30 cellular contexts compared by ENCODE assay signal in the genomic region with DNA sequence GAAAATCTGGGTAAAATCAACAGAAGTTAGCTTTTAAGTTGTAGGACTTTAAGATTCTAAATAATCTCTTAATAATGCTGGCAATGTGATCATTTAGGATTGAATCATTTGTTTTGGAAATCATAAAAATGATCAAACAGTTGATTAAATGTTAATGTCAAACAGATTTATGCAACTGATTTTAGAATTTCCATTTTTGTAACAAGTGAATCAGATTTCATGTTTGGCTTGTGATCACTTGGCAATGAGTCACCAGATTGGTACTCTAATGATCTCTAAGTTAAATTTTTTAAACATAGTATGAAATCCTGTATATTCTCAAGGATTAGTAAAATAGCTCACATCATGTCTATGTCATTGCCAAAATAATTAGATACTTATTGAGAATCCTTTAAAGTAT. TPM values are rescaled to one million over a fixed set of nuclear protein-coding genes. Genes with fewer than 3 reads are reported as not detected.
DNase-seq lines count a peak whose midpoint lies in the region; ATAC-seq and TF ChIP-seq lines count a peak whose summit lies in the region.
"Had no signal": no experiment of that assay in that cellular context is flagged by ENCODE, and none has a peak within 500 bp of the region (broad histone marks: within the 10 kb centered on the region; RNA-seq: fewer than 3 reads in every experiment).

No MANE protein-coding gene starts in this region.

- H3K27me3 Mint-ChIP-seq in activated CD8-positive, alpha-beta T cell treated with anti-CD3 and anti-CD28 coated beads for 36 hours, result no peaks in the 10 kb centered on the region
- H3K27me3 Mint-ChIP-seq: brain, T-helper 17 cell had no signal

- no peak overlapping the region for H3K9ac ChIP-seq in mammary epithelial cell (ENCODE audit: insufficient read depth, low read length)
- H3K9ac ChIP-seq: BLaER1 had no signal

- POLR2A ChIA-PET in activated CD8-positive, alpha-beta T cell treated with anti-CD3 and anti-CD28 coated beads for 36 hours (lab: Charles Lee), result no interaction called here

- dilution Hi-C loops in mammary epithelial cell (cut with HindIII; ENCODE audit: low sequenced_read_pairs), result no loop called here

- DNase-seq in HS-5 (ENCODE audit: low read depth) (peak; percentile 55), mammary epithelial cell (peak; percentile 8), fibroblast of villous mesenchyme (ENCODE audit: low read depth) (peak; percentile 4), AG08395 (ENCODE audit: low spot score) (no peak), right cardiac atrium (no peak), hypothalamus (lab: John Stamatoyannopoulos, UW) (no peak)
- DNase-seq in activated CD8-positive, alpha-beta T cell treated with anti-CD3 and anti-CD28 coated beads for 36 hours, result no peak
- DNase-seq: activated CD8-positive, alpha-beta memory T cell treated with anti-CD3 and anti-CD28 coated beads for 24 hours; activated effector memory CD4-positive, alpha-beta T cell treated with anti-CD3 and anti-CD28 coated beads, Interleukin-2, amount 50 U/mL, for 16 hours; DMS53; GDM1; kidney; natural killer cell; NCI-H1417 treated with DMSO at 0.1 percent for 48 hours; NCI-H2081 treated with DMSO at 0.1 percent for 48 hours; NCI-H345; NCI-H82; occipital lobe; spleen; T-helper 17 cell; transverse colon had no signal

- H4K20me1 ChIP-seq in mammary epithelial cell (ENCODE audit: insufficient read depth, low read length), result no peaks in the 10 kb centered on the region
- H4K20me1 ChIP-seq: BLaER1 had no signal

- intact Hi-C loops in mammary epithelial cell (cut with micrococcal nuclease) (no loop called here), right cardiac atrium (cut with DNase I) (no loop called here)
- intact Hi-C loops in activated CD8-positive, alpha-beta T cell treated with anti-CD3 and anti-CD28 coated beads for 36 hours (cut with micrococcal nuclease), result no loop called here

- no peak overlapping the region for H3K4me2 ChIP-seq in mammary epithelial cell (ENCODE audit: insufficient read depth, low read depth, low read length)
- H3K4me2 ChIP-seq: BLaER1 had no signal

- CTCF ChIA-PET in mammary epithelial cell (lab: Charles Lee; ENCODE audit: low non-redundant PET), result no interaction called here
- CTCF ChIA-PET in activated CD8-positive, alpha-beta T cell treated with anti-CD3 and anti-CD28 coated beads for 36 hours (lab: Charles Lee), result no interaction called here

- H3K4me3 Mint-ChIP-seq in activated CD8-positive, alpha-beta T cell treated with anti-CD3 and anti-CD28 coated beads for 36 hours, result no peak overlapping the region
- H3K4me3 Mint-ChIP-seq: brain, natural killer cell, T-helper 17 cell had no signal

- H3K27ac Mint-ChIP-seq in activated CD8-positive, alpha-beta T cell treated with anti-CD3 and anti-CD28 coated beads for 36 hours, result no peak overlapping the region
- H3K27ac Mint-ChIP-seq: natural killer cell, T-helper 17 cell had no signal

- no peaks in the 10 kb centered on the region for H3K79me2 ChIP-seq in ACC112 (ENCODE audit: control insufficient read depth, insufficient read depth, low read length, unreplicated experiment)
- no peaks in the 10 kb centered on the region for H3K79me2 ChIP-seq in mammary epithelial cell (ENCODE audit: insufficient read depth, low read length)

- H3K4me1 ChIP-seq in ACC112 (ENCODE audit: control insufficient read depth, insufficient read depth, low read length, unreplicated experiment), result peaks cover 14% of the 10 kb centered on the region
- H3K4me1 ChIP-seq in mammary epithelial cell (ENCODE audit: insufficient read depth, low read length), result peaks cover 11% of the 10 kb centered on the region
- no peaks in the 10 kb centered on the region for H3K4me1 ChIP-seq in right cardiac atrium (ENCODE audit: control insufficient read depth, insufficient read depth, low read length)
- H3K4me1 ChIP-seq: BLaER1, HAP-1, spleen, transverse colon had no signal

- no TSS peak for BruUV-seq in mammary epithelial cell (replicated peaks; lab: Mats Ljungman, UMichigan)

- H3K36me3 ChIP-seq in ACC112 (ENCODE audit: insufficient read depth, low read length), result no peaks in the 10 kb centered on the region
- H3K36me3 ChIP-seq in mammary epithelial cell (ENCODE audit: insufficient read depth, low read length), result no peaks in the 10 kb centered on the region
- H3K36me3 ChIP-seq: BLaER1, HAP-1, spleen, transverse colon had no signal

- H2AFZ ChIP-seq in ACC112 (ENCODE audit: low read length, unreplicated experiment) (peak overlapping the region; percentile 9), mammary epithelial cell (ENCODE audit: low read depth, low read length) (no peak overlapping the region)

- no peaks in the 10 kb centered on the region for H3K9me3 Mint-ChIP-seq in activated CD8-positive, alpha-beta T cell treated with anti-CD3 and anti-CD28 coated beads for 36 hours
- H3K9me3 Mint-ChIP-seq: brain had no signal

- in situ Hi-C loops in mammary epithelial cell (cut with MboI; ENCODE audit: low sequenced_read_pairs in 2 of 2), result no loop called here

- H3K9me3 ChIP-seq in mammary epithelial cell (replicated peaks; ENCODE audit: insufficient read depth, low read length) (no peaks in the 10 kb centered on the region), right cardiac atrium (ENCODE audit: control insufficient read depth, low read length) (no peaks in the 10 kb centered on the region)
- H3K9me3 ChIP-seq: BLaER1, HAP-1, spleen, transverse colon had no signal

- H3K4me1 Mint-ChIP-seq in activated CD8-positive, alpha-beta T cell treated with anti-CD3 and anti-CD28 coated beads for 36 hours (ENCODE audit: low read depth), result no peaks in the 10 kb centered on the region
- H3K4me1 Mint-ChIP-seq: brain, natural killer cell, T-helper 17 cell had no signal

- ATAC-seq in right cardiac atrium, result no peak
- ATAC-seq in activated CD8-positive, alpha-beta T cell treated with anti-CD3 and anti-CD28 coated beads for 36 hours, result no peak
- ATAC-seq: natural killer cell, T-helper 17 cell had no signal

- H3K27ac ChIP-seq in ACC112 (ENCODE audit: low read depth, low read length) (no peak overlapping the region), mammary epithelial cell (ENCODE audit: insufficient read depth, low read depth, low read length) (no peak overlapping the region), right cardiac atrium (ENCODE audit: low read length) (no peak overlapping the region)
- H3K27ac ChIP-seq: BLaER1, epithelial cell of prostate, SK-N-MC, spleen, transverse colon had no signal

- no peaks in the 10 kb centered on the region for H3K36me3 Mint-ChIP-seq in activated CD8-positive, alpha-beta T cell treated with anti-CD3 and anti-CD28 coated beads for 36 hours (ENCODE audit: low read depth)
- H3K36me3 Mint-ChIP-seq: natural killer cell had no signal

- TF ChIP-seq CTCF in mammary epithelial cell (conservative IDR thresholded peaks at IDR 0.05 in 1 of 2, IDR thresholded peaks at IDR 0.05 in 1 of 2; ENCODE audit: extremely low read depth in 1 of 2, insufficient read depth in 1 of 2, low read depth in 1 of 2, low read length in 2 of 2) (no peak), fibroblast of villous mesenchyme (IDR thresholded peaks at IDR 0.05; ENCODE audit: insufficient read depth, low read depth, low read length) (no peak)
- TF ChIP-seq CTCF in activated CD8-positive, alpha-beta T cell treated with anti-CD3 and anti-CD28 coated beads for 36 hours (IDR thresholded peaks at IDR 0.05), result no peak

- no peak overlapping the region for H3K4me3 ChIP-seq in ACC112 (ENCODE audit: low read depth, low read length)
- H3K4me3 ChIP-seq in mammary epithelial cell (replicated peaks in 1 of 3; ENCODE audit: insufficient read depth in 1 of 3, low read depth in 2 of 3, low read length in 3 of 3), result no peak overlapping the region
- H3K4me3 ChIP-seq in fibroblast of villous mesenchyme (ENCODE audit: low read depth, low read length), result no peak overlapping the region
- H3K4me3 ChIP-seq in right cardiac atrium (ENCODE audit: low read length), result no peak overlapping the region
- H3K4me3 ChIP-seq: BLaER1, HAP-1, SK-N-MC, spleen, transverse colon had no signal

- H3K27me3 ChIP-seq in ACC112 (ENCODE audit: insufficient read depth, low read length) (no peaks in the 10 kb centered on the region), mammary epithelial cell (ENCODE audit: insufficient read depth, low read length) (no peaks in the 10 kb centered on the region), right cardiac atrium (ENCODE audit: control insufficient read depth, insufficient read depth) (no peaks in the 10 kb centered on the region)
- H3K27me3 ChIP-seq: BLaER1, spleen, transverse colon had no signal

RNA-seq across cellular contexts. Expression of gene UNC80, which starts 50.1 kb away (rescaled TPM):
- total RNA-seq in mammary epithelial cell (1 to 10 TPM in 1 of 2 donors, under 1 TPM in 1; 0.02 to 2.5 TPM), fibroblast of villous mesenchyme (not detected in 2 replicates), right cardiac atrium (under 1 TPM in 3 of 4 donors, not detected in 1; 0.06 to 0.20 (median 0.12) TPM)
- polyA plus RNA-seq in mammary epithelial cell (not detected), right cardiac atrium (0.02 TPM)
- polyA minus RNA-seq in mammary epithelial cell, result not detected
- not detected for total RNA-seq in activated CD8-positive, alpha-beta T cell treated with anti-CD3 and anti-CD28 coated beads for 36 hours
- total RNA-seq: HT-29, M059J, natural killer cell, pulmonary artery endothelial cell, T-helper 17 cell had no signal

Comparison
In these comparisons a context has a peak if more than half of its experiments do, and no peak if none do; other contexts are left out.
1. DNase-seq: peak in HS-5 (single experiment), mammary epithelial cell (single experiment) and fibroblast of villous mesenchyme (single experiment); none in AG08395 (single experiment), right cardiac atrium (0 of 3), hypothalamus (0 of 51) and activated CD8-positive, alpha-beta T cell treated with anti-CD3 and anti-CD28 coated beads for 36 hours (single experiment).